8 cellular contexts compared by ENCODE assay signal in the genomic region with DNA sequence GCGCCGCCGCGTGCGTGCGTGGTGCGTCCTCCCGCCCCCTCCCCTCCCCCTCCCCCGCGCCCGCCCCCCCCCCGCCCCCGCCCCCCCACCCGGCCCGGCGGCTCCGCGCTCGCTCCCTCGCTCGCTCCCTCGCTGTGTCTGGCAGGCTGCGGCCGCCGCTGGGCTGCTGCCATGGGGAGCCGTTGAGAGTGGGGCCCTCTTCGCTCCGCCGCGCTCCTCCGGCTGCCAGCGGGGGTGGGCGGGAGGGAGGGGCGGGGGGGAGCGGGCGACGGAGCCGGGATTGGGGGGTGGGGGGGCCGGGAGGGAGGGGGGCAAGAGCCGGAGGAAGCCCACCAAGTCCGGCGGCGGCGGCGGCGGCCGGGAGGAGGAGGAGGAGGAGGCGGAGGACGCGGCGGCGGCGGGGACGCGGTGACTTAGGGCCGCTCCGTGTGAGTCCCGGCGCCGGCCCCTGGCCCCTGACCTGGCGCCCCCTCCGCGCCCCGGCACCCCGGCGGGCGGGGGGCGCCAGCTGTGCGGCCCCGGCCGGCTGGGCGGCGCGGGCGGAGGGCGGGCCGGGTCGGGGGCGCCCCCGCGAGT. TPM values are rescaled to one million over a fixed set of nuclear protein-coding genes. Genes with fewer than 3 reads are reported as not detected.
A peak's percentile ranks its signal among the peaks of the same experiment; 100 is the strongest.
DNase-seq lines count a peak whose midpoint lies in the region; ATAC-seq and TF ChIP-seq lines count a peak whose summit lies in the region.

No MANE protein-coding gene starts in this region.

- dilution Hi-C loops in mammary epithelial cell (cut with HindIII; ENCODE audit: low sequenced_read_pairs), result no loop called here

- DNase-seq in CD4-positive, alpha-beta T cell, result peak in 1 of 10 experiments; percentile 10
- DNase-seq in mammary epithelial cell, result no peak
- no peak for DNase-seq in neural crest cell (ENCODE audit: low read depth, low spot score)
- DNase-seq in effector CD8-positive, alpha-beta T cell (lab: John Stamatoyannopoulos, UW), result no peak
- DNase-seq in GM03348 (ENCODE audit: low spot score), result no peak

- peaks cover 37% of the 10 kb centered on the region for H3K4me1 ChIP-seq in HUES64 (ENCODE audit: insufficient read depth, low read length)
- H3K4me1 ChIP-seq in mammary epithelial cell (ENCODE audit: insufficient read depth, low read length), result peaks cover 9% of the 10 kb centered on the region

- H3K9me3 ChIP-seq in CD4-positive, alpha-beta T cell (ENCODE audit: control insufficient read depth, low read length), result no peaks in the 10 kb centered on the region
- H3K9me3 ChIP-seq in HUES64 (ENCODE audit: insufficient read depth, low read depth, low read length) (no peaks in the 10 kb centered on the region), mammary epithelial cell (replicated peaks; ENCODE audit: insufficient read depth, low read length) (no peaks in the 10 kb centered on the region)

- H3K4me3 Mint-ChIP-seq in CD4-positive, alpha-beta T cell, result no peak overlapping the region
- peak overlapping the region; percentile 96 for H3K4me3 Mint-ChIP-seq in neural crest cell

- peak overlapping the region; percentile 98 for H3K27ac Mint-ChIP-seq in CD4-positive, alpha-beta T cell
- H3K27ac Mint-ChIP-seq in neural crest cell (ENCODE audit: unreplicated experiment), result no peak overlapping the region

- H3K9ac ChIP-seq in HUES64 (ENCODE audit: low read depth, low read length), result no peak overlapping the region
- H3K9ac ChIP-seq in mammary epithelial cell (ENCODE audit: insufficient read depth, low read length), result no peak overlapping the region

- H3K36me3 ChIP-seq in HUES64 (ENCODE audit: insufficient read depth, low read length), result peaks cover under 1% of the 10 kb centered on the region; the same call in 1 of the 2 replicates
- H3K36me3 ChIP-seq in mammary epithelial cell (ENCODE audit: insufficient read depth, low read length), result no peaks in the 10 kb centered on the region

- TF ChIP-seq CTCF in CD4-positive, alpha-beta T cell (IDR thresholded peaks at IDR 0.05), result no peak
- TF ChIP-seq CTCF in mammary epithelial cell (conservative IDR thresholded peaks at IDR 0.05 in 1 of 2, IDR thresholded peaks at IDR 0.05 in 1 of 2; ENCODE audit: extremely low read depth in 1 of 2, insufficient read depth in 1 of 2, low read depth in 1 of 2, low read length in 2 of 2), result no peak
- TF ChIP-seq CTCF in neural crest cell (conservative IDR thresholded peaks at IDR 0.05), result no peak

- no peaks in the 10 kb centered on the region for H4K20me1 ChIP-seq in mammary epithelial cell (ENCODE audit: insufficient read depth, low read length)

- H3K4me3 ChIP-seq in HUES64 (ENCODE audit: low read length), result peak overlapping the region; percentile 70; the same call in 1 of the 2 replicates
- peak overlapping the region in 2 of 3 experiments; percentile 59 to 65 for H3K4me3 ChIP-seq in mammary epithelial cell (replicated peaks in 1 of 3; ENCODE audit: insufficient read depth in 1 of 3, low read depth in 2 of 3, low read length in 3 of 3)

- peak overlapping the region; percentile 61 for H2AFZ ChIP-seq in mammary epithelial cell (ENCODE audit: low read depth, low read length)

- CTCF ChIA-PET in CD4-positive, alpha-beta T cell (lab: Charles Lee), result interaction anchor here (2.6 kb wide), 1 partner anchor 26 kb away, joined by 8 read pairs; no protein-coding TSS in a partner anchor
- CTCF ChIA-PET in mammary epithelial cell (lab: Charles Lee; ENCODE audit: low non-redundant PET), result interaction anchor here (0.6 kb wide), 2 partner anchors 221 to 341 kb away, joined by 3 to 4 read pairs; no protein-coding TSS in a partner anchor

- no peaks in the 10 kb centered on the region for H3K27me3 ChIP-seq in CD4-positive, alpha-beta T cell (ENCODE audit: control insufficient read depth, insufficient read depth, low read length)
- H3K27me3 ChIP-seq in HUES64 (ENCODE audit: insufficient read depth, low read length) (peaks cover 18% of the 10 kb centered on the region), mammary epithelial cell (ENCODE audit: insufficient read depth, low read length) (peaks cover 4% of the 10 kb centered on the region)

- ATAC-seq in CD4-positive, alpha-beta T cell (ENCODE audit: poor library complexity), result no peak
- ATAC-seq in GM18867 (IDR thresholded peaks at IDR 0.05; ENCODE audit: unreplicated experiment), result no peak
- ATAC-seq in HG02938 (IDR thresholded peaks at IDR 0.05; ENCODE audit: unreplicated experiment), result no peak

- POLR2A ChIA-PET in CD4-positive, alpha-beta T cell (lab: Charles Lee), result interaction anchor here (0.7 to 13.3 kb wide), 30 partner anchors 8 to 921 kb away, joined by 3 to 283 read pairs (median 6); a partner anchor contains a TSS

- H3K27ac ChIP-seq in CD4-positive, alpha-beta T cell (ENCODE audit: low read depth, low read length), result peak overlapping the region; percentile 46
- H3K27ac ChIP-seq in HUES64 (ENCODE audit: low read depth, low read length) (no peak overlapping the region), mammary epithelial cell (ENCODE audit: insufficient read depth, low read depth, low read length) (no peak overlapping the region)

- H3K36me3 Mint-ChIP-seq in CD4-positive, alpha-beta T cell (ENCODE audit: low read depth), result peaks cover 29% of the 10 kb centered on the region
- no peaks in the 10 kb centered on the region for H3K36me3 Mint-ChIP-seq in neural crest cell (ENCODE audit: low read depth)

- peaks cover 29% of the 10 kb centered on the region for H3K4me1 Mint-ChIP-seq in CD4-positive, alpha-beta T cell (ENCODE audit: low read depth)
- H3K4me1 Mint-ChIP-seq in neural crest cell, result peaks cover 13% of the 10 kb centered on the region

- peaks cover 23% of the 10 kb centered on the region for H3K79me2 ChIP-seq in mammary epithelial cell (ENCODE audit: insufficient read depth, low read length)

- intact Hi-C loops in CD4-positive, alpha-beta T cell (cut with DNase I, micrococcal nuclease), result loop anchor here (1.0 to 10.0 kb wide), 7 partner anchors 26 to 794 kb away; a partner anchor contains a TSS
- intact Hi-C loops in mammary epithelial cell (cut with micrococcal nuclease), result loop anchor here (1.0 to 10.0 kb wide), 5 partner anchors 164 to 704 kb away; a partner anchor contains a TSS

- H3K4me2 ChIP-seq in mammary epithelial cell (ENCODE audit: insufficient read depth, low read depth, low read length), result no peak overlapping the region

- no peaks in the 10 kb centered on the region for H3K27me3 Mint-ChIP-seq in CD4-positive, alpha-beta T cell
- H3K27me3 Mint-ChIP-seq in neural crest cell (ENCODE audit: low read depth), result no peaks in the 10 kb centered on the region

- H3K9me3 Mint-ChIP-seq in CD4-positive, alpha-beta T cell, result no peaks in the 10 kb centered on the region
- H3K9me3 Mint-ChIP-seq in neural crest cell, result no peaks in the 10 kb centered on the region

- no TSS peak for BruUV-seq in mammary epithelial cell (replicated peaks; lab: Mats Ljungman, UMichigan)

- WGBS in HUES64, result 1% methylated on average over 41 of the region's 81 CpGs
- WGBS in mammary epithelial cell (ENCODE audit: low coverage, missing lambda C conversion rate), result no CpG with 5 or more reads among the region's 81 CpGs

- in situ Hi-C loops in mammary epithelial cell (cut with MboI; ENCODE audit: low sequenced_read_pairs in 2 of 2), result no loop called here

RNA-seq across cellular contexts. Expression of a gene that starts 2.4 kb away (rescaled TPM):
- total RNA-seq in CD4-positive, alpha-beta T cell, result 10 to 100 TPM; 57.2 to 59.9 TPM
- 7.8 TPM for polyA plus RNA-seq in HUES64 (2013, experiment 1 of 2)
- polyA plus RNA-seq in HUES64 (2013, experiment 2 of 2), result 10.8 TPM
- total RNA-seq in mammary epithelial cell (10 to 100 TPM in 1 of 2 donors, 1 to 10 TPM in 1; 5.9 to 10.2 TPM), neural crest cell (29.3 and 30.3 TPM in 2 replicates)
- polyA plus RNA-seq in mammary epithelial cell, result 5.2 TPM
- polyA minus RNA-seq in mammary epithelial cell, result 7.0 TPM
